ENCODE assay signal across 3 cellular contexts in the genomic region with DNA sequence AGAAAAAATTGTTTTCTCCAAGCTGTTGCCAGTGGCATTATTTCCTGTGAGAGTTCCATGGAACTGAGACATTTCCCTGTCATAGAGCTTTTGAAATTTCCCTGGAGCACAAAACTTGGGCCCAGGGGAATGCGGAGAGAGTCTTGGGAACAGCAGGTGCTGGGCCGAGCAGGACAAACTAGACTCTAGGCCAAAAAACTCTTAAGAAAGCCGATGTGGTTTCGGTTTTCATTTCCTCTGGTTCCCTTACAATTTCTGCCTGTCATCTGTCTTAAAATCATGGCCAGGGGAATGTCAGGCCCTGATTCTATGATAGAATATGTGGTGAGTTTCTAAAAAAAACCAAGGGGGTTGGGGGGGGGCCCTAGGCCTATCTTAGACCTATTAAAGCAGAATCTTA.
TF ChIP-seq lines count a peak whose summit lies in the region.

No MANE protein-coding gene starts in this region.

TF ChIP-seq in GM12891, 5 proteins besides CTCF, POLR2A, EP300 and RAD21:
- TF ChIP-seq POU2F2 (IDR thresholded peaks at IDR 0.05; ENCODE audit: low read depth, low read length) (no peak), POLR2AphosphoS5 (IDR thresholded peaks at IDR 0.05; ENCODE audit: low read depth, low read length) (no peak), SPI1 (IDR thresholded peaks at IDR 0.05; ENCODE audit: low read depth, low read length) (peak; percentile 49), TAF1 (IDR thresholded peaks at IDR 0.05; ENCODE audit: low read depth, low read length) (0 out of 2 replicates have a peak, but pooled peaks have one; percentile 21)

TF ChIP-seq in GM12878, 131 proteins besides CTCF, POLR2A, EP300 and RAD21 (continues in another document):
- TF ChIP-seq, protein P1, sequence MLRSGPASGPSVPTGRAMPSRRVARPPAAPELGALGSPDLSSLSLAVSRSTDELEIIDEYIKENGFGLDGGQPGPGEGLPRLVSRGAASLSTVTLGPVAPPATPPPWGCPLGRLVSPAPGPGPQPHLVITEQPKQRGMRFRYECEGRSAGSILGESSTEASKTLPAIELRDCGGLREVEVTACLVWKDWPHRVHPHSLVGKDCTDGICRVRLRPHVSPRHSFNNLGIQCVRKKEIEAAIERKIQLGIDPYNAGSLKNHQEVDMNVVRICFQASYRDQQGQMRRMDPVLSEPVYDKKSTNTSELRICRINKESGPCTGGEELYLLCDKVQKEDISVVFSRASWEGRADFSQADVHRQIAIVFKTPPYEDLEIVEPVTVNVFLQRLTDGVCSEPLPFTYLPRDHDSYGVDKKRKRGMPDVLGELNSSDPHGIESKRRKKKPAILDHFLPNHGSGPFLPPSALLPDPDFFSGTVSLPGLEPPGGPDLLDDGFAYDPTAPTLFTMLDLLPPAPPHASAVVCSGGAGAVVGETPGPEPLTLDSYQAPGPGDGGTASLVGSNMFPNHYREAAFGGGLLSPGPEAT (IDR thresholded peaks at IDR 0.05; ENCODE audit: low read depth): peak; percentile 56
- no peak for TF ChIP-seq NR2C1 (IDR thresholded peaks at IDR 0.05)
- TF ChIP-seq PML (IDR thresholded peaks at IDR 0.05; ENCODE audit: low read length): no peak
- TF ChIP-seq FOXM1 (IDR thresholded peaks at IDR 0.05; ENCODE audit: low read depth, low read length): no peak
- TF ChIP-seq, protein P2, sequence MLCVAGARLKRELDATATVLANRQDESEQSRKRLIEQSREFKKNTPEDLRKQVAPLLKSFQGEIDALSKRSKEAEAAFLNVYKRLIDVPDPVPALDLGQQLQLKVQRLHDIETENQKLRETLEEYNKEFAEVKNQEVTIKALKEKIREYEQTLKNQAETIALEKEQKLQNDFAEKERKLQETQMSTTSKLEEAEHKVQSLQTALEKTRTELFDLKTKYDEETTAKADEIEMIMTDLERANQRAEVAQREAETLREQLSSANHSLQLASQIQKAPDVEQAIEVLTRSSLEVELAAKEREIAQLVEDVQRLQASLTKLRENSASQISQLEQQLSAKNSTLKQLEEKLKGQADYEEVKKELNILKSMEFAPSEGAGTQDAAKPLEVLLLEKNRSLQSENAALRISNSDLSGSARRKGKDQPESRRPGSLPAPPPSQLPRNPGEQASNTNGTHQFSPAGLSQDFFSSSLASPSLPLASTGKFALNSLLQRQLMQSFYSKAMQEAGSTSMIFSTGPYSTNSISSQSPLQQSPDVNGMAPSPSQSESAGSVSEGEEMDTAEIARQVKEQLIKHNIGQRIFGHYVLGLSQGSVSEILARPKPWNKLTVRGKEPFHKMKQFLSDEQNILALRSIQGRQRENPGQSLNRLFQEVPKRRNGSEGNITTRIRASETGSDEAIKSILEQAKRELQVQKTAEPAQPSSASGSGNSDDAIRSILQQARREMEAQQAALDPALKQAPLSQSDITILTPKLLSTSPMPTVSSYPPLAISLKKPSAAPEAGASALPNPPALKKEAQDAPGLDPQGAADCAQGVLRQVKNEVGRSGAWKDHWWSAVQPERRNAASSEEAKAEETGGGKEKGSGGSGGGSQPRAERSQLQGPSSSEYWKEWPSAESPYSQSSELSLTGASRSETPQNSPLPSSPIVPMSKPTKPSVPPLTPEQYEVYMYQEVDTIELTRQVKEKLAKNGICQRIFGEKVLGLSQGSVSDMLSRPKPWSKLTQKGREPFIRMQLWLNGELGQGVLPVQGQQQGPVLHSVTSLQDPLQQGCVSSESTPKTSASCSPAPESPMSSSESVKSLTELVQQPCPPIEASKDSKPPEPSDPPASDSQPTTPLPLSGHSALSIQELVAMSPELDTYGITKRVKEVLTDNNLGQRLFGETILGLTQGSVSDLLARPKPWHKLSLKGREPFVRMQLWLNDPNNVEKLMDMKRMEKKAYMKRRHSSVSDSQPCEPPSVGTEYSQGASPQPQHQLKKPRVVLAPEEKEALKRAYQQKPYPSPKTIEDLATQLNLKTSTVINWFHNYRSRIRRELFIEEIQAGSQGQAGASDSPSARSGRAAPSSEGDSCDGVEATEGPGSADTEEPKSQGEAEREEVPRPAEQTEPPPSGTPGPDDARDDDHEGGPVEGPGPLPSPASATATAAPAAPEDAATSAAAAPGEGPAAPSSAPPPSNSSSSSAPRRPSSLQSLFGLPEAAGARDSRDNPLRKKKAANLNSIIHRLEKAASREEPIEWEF (IDR thresholded peaks at IDR 0.05; ENCODE audit: insufficient replicate concordance, low read depth, low read length): no peak
- no peak for TF ChIP-seq SP1 (IDR thresholded peaks at IDR 0.05; ENCODE audit: low read depth, low read length)
- TF ChIP-seq ETV6 (conservative IDR thresholded peaks at IDR 0.05 in 1 of 2, IDR thresholded peaks at IDR 0.05 in 1 of 2; ENCODE audit: borderline replicate concordance in 1 of 2, low read depth in 1 of 2): peak in 1 of 2 experiments; percentile 53; a peak in 1 of 4 replicates
- no peak for TF ChIP-seq SMC3 (IDR thresholded peaks at IDR 0.05; ENCODE audit: borderline replicate concordance, low read length)
- TF ChIP-seq HDAC6 (IDR thresholded peaks at IDR 0.05; ENCODE audit: unreplicated experiment): no peak
- TF ChIP-seq CREB1 (IDR thresholded peaks at IDR 0.05; ENCODE audit: low read depth): 0 out of 2 replicates have a peak, but pooled peaks have one; percentile 12
- peak; percentile 23; the same call in 1 of the 2 replicates for TF ChIP-seq IKZF1 (conservative IDR thresholded peaks at IDR 0.05)
- no peak for TF ChIP-seq ZNF622 (IDR thresholded peaks at IDR 0.05)
- no peak for TF ChIP-seq CEBPB (IDR thresholded peaks at IDR 0.05; ENCODE audit: borderline replicate concordance in 1 of 2, low read depth in 2 of 2, low read length in 2 of 2)
- TF ChIP-seq SIN3A (IDR thresholded peaks at IDR 0.05; ENCODE audit: low read depth, low read length): no peak
- no peak for TF ChIP-seq SREBF1 (IDR thresholded peaks at IDR 0.05; ENCODE audit: low read length)
- 0 out of 2 replicates have a peak, but pooled peaks have one; percentile 7 for TF ChIP-seq TCF3 (IDR thresholded peaks at IDR 0.05; ENCODE audit: borderline replicate concordance, insufficient read depth, low read depth, low read length)
- no peak for TF ChIP-seq RBBP5 (conservative IDR thresholded peaks at IDR 0.05)
- TF ChIP-seq YY1 (IDR thresholded peaks at IDR 0.05; ENCODE audit: low read depth, low read length): no peak
- no peak for TF ChIP-seq KAT2A (conservative IDR thresholded peaks at IDR 0.05; ENCODE audit: control insufficient read depth, low read depth, low read length)
- no peak for TF ChIP-seq GATAD2B (conservative IDR thresholded peaks at IDR 0.05; ENCODE audit: low read depth)

TF ChIP-seq in HEK293T, 16 proteins besides CTCF, POLR2A, EP300 and RAD21:
- TF ChIP-seq LEF1 (IDR thresholded peaks at IDR 0.05; ENCODE audit: borderline replicate concordance) (no peak), NFRKB (IDR thresholded peaks at IDR 0.05) (no peak), ZNF384 (IDR thresholded peaks at IDR 0.05) (no peak), CTBP1 (IDR thresholded peaks at IDR 0.05; ENCODE audit: borderline replicate concordance) (no peak), BHLHE40 (IDR thresholded peaks at IDR 0.05; ENCODE audit: borderline replicate concordance) (no peak)
- TF ChIP-seq, protein P3, sequence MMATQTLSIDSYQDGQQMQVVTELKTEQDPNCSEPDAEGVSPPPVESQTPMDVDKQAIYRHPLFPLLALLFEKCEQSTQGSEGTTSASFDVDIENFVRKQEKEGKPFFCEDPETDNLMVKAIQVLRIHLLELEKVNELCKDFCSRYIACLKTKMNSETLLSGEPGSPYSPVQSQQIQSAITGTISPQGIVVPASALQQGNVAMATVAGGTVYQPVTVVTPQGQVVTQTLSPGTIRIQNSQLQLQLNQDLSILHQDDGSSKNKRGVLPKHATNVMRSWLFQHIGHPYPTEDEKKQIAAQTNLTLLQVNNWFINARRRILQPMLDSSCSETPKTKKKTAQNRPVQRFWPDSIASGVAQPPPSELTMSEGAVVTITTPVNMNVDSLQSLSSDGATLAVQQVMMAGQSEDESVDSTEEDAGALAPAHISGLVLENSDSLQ (IDR thresholded peaks at IDR 0.05): no peak
